In the genomic region with DNA sequence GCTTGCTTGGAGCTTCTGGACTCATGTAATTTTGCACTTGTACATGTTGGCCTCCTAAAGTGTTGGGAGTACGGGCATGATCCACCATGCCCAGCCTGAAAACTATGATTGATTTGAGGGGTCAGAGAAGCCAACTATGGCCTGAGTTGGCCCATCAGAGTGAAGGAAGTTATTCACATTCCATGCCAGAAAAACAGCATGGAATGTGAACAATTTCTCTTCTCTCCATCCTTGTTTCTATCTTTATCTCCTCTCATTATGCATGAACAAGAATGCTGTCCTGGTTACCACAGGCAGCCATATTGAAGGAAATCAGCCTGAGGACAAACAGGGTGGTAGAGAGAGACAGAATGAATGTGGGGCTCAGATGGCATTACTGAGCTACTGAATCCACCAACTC, we compare ENCODE assay signal across 1 cellular context.
TF ChIP-seq lines count a peak whose summit lies in the region.

No MANE protein-coding gene starts in this region.

TF ChIP-seq in HepG2, 621 proteins besides CTCF, POLR2A, EP300 and RAD21:
- no peak for TF ChIP-seq PREB (CRISPR knock-in tag; IDR thresholded peaks at IDR 0.05)
- TF ChIP-seq PHF5A (CRISPR knock-in tag; IDR thresholded peaks at IDR 0.05; ENCODE audit: low read depth, unreplicated experiment), result no peak
- TF ChIP-seq AGO1 (IDR thresholded peaks at IDR 0.05; ENCODE audit: low read depth, low read length, poor library complexity, severe bottlenecking), result no peak
- TF ChIP-seq SRSF1 (optimal IDR thresholded peaks at IDR 0.05; ENCODE audit: low read depth, low read length), result no peak
- TF ChIP-seq, protein P1, sequence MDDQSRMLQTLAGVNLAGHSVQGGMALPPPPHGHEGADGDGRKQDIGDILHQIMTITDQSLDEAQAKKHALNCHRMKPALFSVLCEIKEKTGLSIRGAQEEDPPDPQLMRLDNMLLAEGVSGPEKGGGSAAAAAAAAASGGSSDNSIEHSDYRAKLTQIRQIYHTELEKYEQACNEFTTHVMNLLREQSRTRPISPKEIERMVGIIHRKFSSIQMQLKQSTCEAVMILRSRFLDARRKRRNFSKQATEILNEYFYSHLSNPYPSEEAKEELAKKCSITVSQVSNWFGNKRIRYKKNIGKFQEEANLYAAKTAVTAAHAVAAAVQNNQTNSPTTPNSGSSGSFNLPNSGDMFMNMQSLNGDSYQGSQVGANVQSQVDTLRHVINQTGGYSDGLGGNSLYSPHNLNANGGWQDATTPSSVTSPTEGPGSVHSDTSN (CRISPR knock-in tag; IDR thresholded peaks at IDR 0.05; ENCODE audit: borderline replicate concordance), result no peak
- TF ChIP-seq, protein P2, sequence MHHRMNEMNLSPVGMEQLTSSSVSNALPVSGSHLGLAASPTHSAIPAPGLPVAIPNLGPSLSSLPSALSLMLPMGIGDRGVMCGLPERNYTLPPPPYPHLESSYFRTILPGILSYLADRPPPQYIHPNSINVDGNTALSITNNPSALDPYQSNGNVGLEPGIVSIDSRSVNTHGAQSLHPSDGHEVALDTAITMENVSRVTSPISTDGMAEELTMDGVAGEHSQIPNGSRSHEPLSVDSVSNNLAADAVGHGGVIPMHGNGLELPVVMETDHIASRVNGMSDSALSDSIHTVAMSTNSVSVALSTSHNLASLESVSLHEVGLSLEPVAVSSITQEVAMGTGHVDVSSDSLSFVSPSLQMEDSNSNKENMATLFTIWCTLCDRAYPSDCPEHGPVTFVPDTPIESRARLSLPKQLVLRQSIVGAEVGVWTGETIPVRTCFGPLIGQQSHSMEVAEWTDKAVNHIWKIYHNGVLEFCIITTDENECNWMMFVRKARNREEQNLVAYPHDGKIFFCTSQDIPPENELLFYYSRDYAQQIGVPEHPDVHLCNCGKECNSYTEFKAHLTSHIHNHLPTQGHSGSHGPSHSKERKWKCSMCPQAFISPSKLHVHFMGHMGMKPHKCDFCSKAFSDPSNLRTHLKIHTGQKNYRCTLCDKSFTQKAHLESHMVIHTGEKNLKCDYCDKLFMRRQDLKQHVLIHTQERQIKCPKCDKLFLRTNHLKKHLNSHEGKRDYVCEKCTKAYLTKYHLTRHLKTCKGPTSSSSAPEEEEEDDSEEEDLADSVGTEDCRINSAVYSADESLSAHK (CRISPR knock-in tag; IDR thresholded peaks at IDR 0.05; ENCODE audit: borderline replicate concordance), result no peak
- TF ChIP-seq HNF4A (CRISPR knock-in tag; IDR thresholded peaks at IDR 0.05), result no peak
